ENCODE assay signal across 11 cellular contexts in the genomic region with DNA sequence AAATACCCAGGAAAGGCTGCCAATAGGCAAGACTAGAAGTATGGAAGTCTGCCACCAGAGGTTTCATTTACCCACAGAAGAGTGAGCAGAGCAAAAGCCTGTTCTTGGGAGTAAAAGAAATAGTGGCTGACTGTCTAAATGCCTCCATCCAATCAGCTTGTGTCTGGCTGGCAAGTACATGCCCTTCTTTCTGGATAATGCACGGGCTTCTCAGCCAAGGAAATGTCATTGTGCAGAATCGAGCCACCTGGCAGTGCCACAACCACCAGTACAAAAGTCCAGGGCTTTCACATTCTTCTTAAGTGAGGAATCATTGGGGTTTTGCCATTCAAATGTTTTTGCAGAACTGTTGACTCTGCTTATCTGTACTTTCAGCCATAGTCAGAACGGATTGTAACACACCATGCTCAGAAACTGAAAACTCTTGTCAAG. TPM values are rescaled to one million over a fixed set of nuclear protein-coding genes. Genes with fewer than 3 reads are reported as not detected.
DNase-seq lines count a peak whose midpoint lies in the region; ATAC-seq and FAIRE-seq lines count a peak whose summit lies in the region.
"Had no signal": no experiment of that assay in that cellular context is flagged by ENCODE, and none has a peak within 500 bp of the region (broad histone marks: within the 10 kb centered on the region; RNA-seq: fewer than 3 reads in every experiment).

No MANE protein-coding gene starts in this region.

- H2AFZ ChIP-seq in Karpas-422 (ENCODE audit: low read length), result no peak overlapping the region

- H3K27me3 ChIP-seq in adipocyte (replicated peaks; ENCODE audit: control insufficient read depth, insufficient read depth, low read length), result peaks cover 31% of the 10 kb centered on the region
- no peaks in the 10 kb centered on the region for H3K27me3 ChIP-seq in Karpas-422 (ENCODE audit: low read length)
- H3K27me3 ChIP-seq: breast epithelium had no signal

- no peak overlapping the region for H3K27ac ChIP-seq in Karpas-422 (ENCODE audit: low read length)
- H3K27ac ChIP-seq: breast epithelium had no signal

- ATAC-seq in Right ventricle myocardium inferior, result peak; percentile 94
- no peak for ATAC-seq in GM21786 (IDR thresholded peaks at IDR 0.05; ENCODE audit: unreplicated experiment)
- ATAC-seq in sciatic nerve, result no peak
- ATAC-seq: activated CD4-positive, CD25-positive, alpha-beta regulatory T cell treated with anti-CD3 and anti-CD28 coated beads, Interleukin-2, amount 50 U/mL, for 24 hours had no signal

- peak overlapping the region; percentile 17 for H3K4me3 ChIP-seq in adipocyte (ENCODE audit: low read length)
- no peak overlapping the region for H3K4me3 ChIP-seq in Karpas-422 (ENCODE audit: low read length)
- H3K4me3 ChIP-seq: breast epithelium had no signal

- H3K9me3 ChIP-seq in adipocyte (ENCODE audit: control insufficient read depth, low read length), result peaks cover 8% of the 10 kb centered on the region
- H3K9me3 ChIP-seq in Karpas-422 (ENCODE audit: low read length), result no peaks in the 10 kb centered on the region

- no peak for FAIRE-seq in urothelium cell line (lab: Jason Lieb, UNC)

- H3K79me2 ChIP-seq in Karpas-422 (ENCODE audit: low read length), result no peaks in the 10 kb centered on the region

- H4K20me1 ChIP-seq in Karpas-422 (ENCODE audit: insufficient read depth, low read depth, low read length), result no peaks in the 10 kb centered on the region

- H3K9ac ChIP-seq in adipocyte (ENCODE audit: low read length), result peak overlapping the region; percentile 50
- no peak overlapping the region for H3K9ac ChIP-seq in Karpas-422 (ENCODE audit: low read length)

- intact Hi-C loops in Right ventricle myocardium inferior (cut with DNase I) (no loop called here), sciatic nerve (cut with DNase I) (no loop called here)

- H3K36me3 ChIP-seq in adipocyte (ENCODE audit: control insufficient read depth, insufficient read depth, low read length, severe bottlenecking) (no peaks in the 10 kb centered on the region), Karpas-422 (ENCODE audit: insufficient read depth, low read length) (no peaks in the 10 kb centered on the region)
- H3K36me3 ChIP-seq: breast epithelium had no signal

- DNase-seq in Daoy (ENCODE audit: low read depth) (peak; percentile 61), adipocyte (ENCODE audit: low read depth) (peak; percentile 80), Right ventricle myocardium inferior (ENCODE audit: missing footprints) (no peak), putamen (ENCODE audit: low spot score) (peak; percentile 47), sciatic nerve (ENCODE audit: low spot score) (no peak), urothelium cell line (ENCODE audit: low spot score) (no peak), Karpas-422 (no peak)
- DNase-seq: NCI-H2171 treated with DMSO at 0.1 percent for 48 hours had no signal

- no peak overlapping the region for H3K4me2 ChIP-seq in Karpas-422 (ENCODE audit: low read depth, low read length, poor library complexity, severe bottlenecking)

- no peaks in the 10 kb centered on the region for H3K9me2 ChIP-seq in Karpas-422 (replicated peaks; ENCODE audit: insufficient read depth, low read length)

- H3K4me1 ChIP-seq in adipocyte (ENCODE audit: control insufficient read depth, insufficient read depth, low read length) (peaks cover 11% of the 10 kb centered on the region), Karpas-422 (ENCODE audit: low read length) (peaks cover 23% of the 10 kb centered on the region)
- H3K4me1 ChIP-seq: breast epithelium had no signal

RNA-seq across cellular contexts. Expression of a gene that starts 10.1 kb away (rescaled TPM):
- total RNA-seq in Daoy (2014; rRNA removed; shearing (Covaris generic)), result 8.2 and 20.6 TPM in 2 replicates
- 7.2 TPM for total RNA-seq in Right ventricle myocardium inferior
- total RNA-seq in sciatic nerve, result 17.3 TPM
- 9.0 and 18.2 TPM in 2 replicates for total RNA-seq in Karpas-422 (2014; rRNA removed; shearing (Covaris generic); ENCODE audit: low replicate concordance)

Comparison
In these comparisons a context has a peak if more than half of its experiments do, and no peak if none do; other contexts are left out.
1. DNase-seq: peak in Daoy (single experiment), adipocyte (single experiment) and putamen (single experiment); none in Right ventricle myocardium inferior (single experiment), sciatic nerve (single experiment), urothelium cell line (single experiment) and Karpas-422 (single experiment).